Comparison of ENCODE assay signal across 8 cellular contexts in the genomic region with DNA sequence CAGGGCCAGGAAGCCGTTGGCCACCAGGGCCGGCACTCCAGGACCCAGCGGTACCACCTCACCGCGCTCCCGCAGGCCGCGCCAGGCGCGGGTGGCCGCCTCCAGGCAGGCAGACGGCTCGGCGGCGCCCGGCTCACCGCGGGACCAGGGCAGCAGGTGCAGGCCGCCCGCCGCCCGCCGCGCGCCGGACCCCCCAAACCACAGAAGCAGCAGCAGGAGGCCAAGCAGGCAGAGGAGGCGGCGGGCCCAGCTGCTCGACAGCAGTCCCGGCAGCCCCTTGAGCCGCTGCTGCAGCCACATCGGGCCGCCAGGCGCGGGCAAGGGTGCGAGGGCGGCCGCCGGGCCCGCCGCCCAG. TPM values are rescaled to one million over a fixed set of nuclear protein-coding genes. Genes with fewer than 3 reads are reported as not detected.
DNase-seq lines count a peak whose midpoint lies in the region; ATAC-seq and TF ChIP-seq lines count a peak whose summit lies in the region.

No MANE protein-coding gene starts in this region.

- H3K27ac Mint-ChIP-seq in nephron progenitor cell: no peak overlapping the region

- peak overlapping the region; percentile 88 for H3K4me3 Mint-ChIP-seq in nephron progenitor cell

- H3K4me3 ChIP-seq in HUES6 (ENCODE audit: low read depth, low read length) (peak overlapping the region; percentile 60), dorsolateral prefrontal cortex (peak overlapping the region; percentile 38 to 84 (median 63))

- H3K27ac ChIP-seq in 22Rv1: peak overlapping the region; percentile 54
- H3K27ac ChIP-seq in HUES6 (ENCODE audit: low read depth, low read length): no peak overlapping the region
- H3K27ac ChIP-seq in dorsolateral prefrontal cortex: peak overlapping the region in 12 of 59 donors; percentile 18 to 80 (median 62)

- ATAC-seq in GM19438 (IDR thresholded peaks at IDR 0.05; ENCODE audit: low read depth, unreplicated experiment): peak; percentile 9

- no peaks in the 10 kb centered on the region for H3K9me3 ChIP-seq in HUES6 (ENCODE audit: control insufficient read depth, insufficient read depth, low read depth, low read length)

- H3K36me3 Mint-ChIP-seq in nephron progenitor cell (ENCODE audit: low read depth): peaks cover 23% of the 10 kb centered on the region

- no peaks in the 10 kb centered on the region for H3K27me3 ChIP-seq in HUES6 (ENCODE audit: control insufficient read depth, insufficient read depth, low read length)
- H3K27me3 ChIP-seq in dorsolateral prefrontal cortex: no peaks in the 10 kb centered on the region

- H3K36me3 ChIP-seq in HUES6 (ENCODE audit: control insufficient read depth, insufficient read depth, low read length): peaks cover 26% of the 10 kb centered on the region

- DNase-seq in dorsolateral prefrontal cortex (no peak), nephron progenitor cell (peak; percentile 43), hippocampal formation (lab: John Stamatoyannopoulos, UW) (no peak), NCI-H2081 treated with DMSO at 0.1 percent for 48 hours (lab: John Stamatoyannopoulos, UW) (no peak)
- DNase-seq in NK-92 treated with Interleukin-12 subunit alpha and Interleukin-12 subunit beta, amount 100 ng/mL, for 24 hours (lab: John Stamatoyannopoulos, UW): no peak

- peak overlapping the region; percentile 58 for H3K9ac ChIP-seq in HUES6 (ENCODE audit: low read length)

- no peaks in the 10 kb centered on the region for H3K27me3 Mint-ChIP-seq in nephron progenitor cell (ENCODE audit: low read depth, poor library complexity)

- intact Hi-C loops in dorsolateral prefrontal cortex (cut with DNase I): loop anchor here (1.0 to 2.0 kb wide), 2 partner anchors 17 kb away; no protein-coding TSS in a partner anchor

- no peak for TF ChIP-seq CTCF in 22Rv1 (IDR thresholded peaks at IDR 0.05)
- no peak for TF ChIP-seq CTCF in dorsolateral prefrontal cortex (IDR thresholded peaks at IDR 0.05 in 54 of 56, conservative IDR thresholded peaks at IDR 0.05 in 2 of 56; ENCODE audit: low read depth in 1 of 56, partially characterized antibody in 56 of 56)
- TF ChIP-seq CTCF in nephron progenitor cell (IDR thresholded peaks at IDR 0.05): no peak

- peaks cover 67% of the 10 kb centered on the region for H3K4me1 Mint-ChIP-seq in nephron progenitor cell

- H3K9me3 Mint-ChIP-seq in nephron progenitor cell: no peaks in the 10 kb centered on the region

- peaks cover 16% of the 10 kb centered on the region; the same call in 1 of the 2 replicates for H3K4me1 ChIP-seq in HUES6 (ENCODE audit: control insufficient read depth, insufficient read depth, low read length)

RNA-seq across cellular contexts. Expression of gene KIAA2013, which starts 0.3 kb away (rescaled TPM):
- 10 to 100 TPM; 22.8 to 44.8 (median 29.5) TPM for total RNA-seq in dorsolateral prefrontal cortex

RNA-seq across cellular contexts. Expression of gene PLOD1, which starts 8.6 kb away (rescaled TPM):
- total RNA-seq in dorsolateral prefrontal cortex: 100 to 1,000 TPM in 4 of 120 experiments, 10 to 100 TPM in 116; 28.5 to 148 (median 43.7) TPM

RNA-seq across cellular contexts. Expression of gene MFN2, which starts 54.3 kb away (rescaled TPM):
- total RNA-seq in dorsolateral prefrontal cortex: 100 to 1,000 TPM; 107 to 182 (median 141) TPM
